ENCODE assay signal across 12 cellular contexts in genomic region chr17:63844293-63844672, GRCh38. TPM values are rescaled to one million over a fixed set of nuclear protein-coding genes. Genes with fewer than 3 reads are reported as not detected.
DNase-seq lines count a peak whose midpoint lies in the region; ATAC-seq and TF ChIP-seq lines count a peak whose summit lies in the region.
"Had no signal": no experiment of that assay in that cellular context is flagged by ENCODE, and none has a peak within 500 bp of the region (broad histone marks: within the 10 kb centered on the region; RNA-seq: fewer than 3 reads in every experiment).

No MANE protein-coding gene starts in this region.

- POLR2A ChIA-PET in naive thymus-derived CD8-positive, alpha-beta T cell (lab: Charles Lee), result interaction anchor here (1.1 to 15.6 kb wide), 5 partner anchors 10 to 146 kb away, joined by 4 to 205 read pairs (median 6); partner anchors contain the start of genes DDX42, FTSJ3, LIMD2 and PSMC5

- H3K4me3 ChIP-seq in BLaER1 treated with 17β-estradiol and CSF1 and Interleukin-3, amounts not matched to agents 10 nM and 100 nM, result peak overlapping the region; percentile 78 to 100 (median 95); a peak in 14 of 20 replicates

- H3K36me3 ChIP-seq in BLaER1 treated with 17β-estradiol and CSF1 and Interleukin-3, amounts not matched to agents 10 nM and 100 nM, result peaks cover 0 to 5% (median 0%) of the 10 kb centered on the region in 11 experiments; a peak in 2 of 22 replicates
- H3K36me3 ChIP-seq: tibial artery had no signal

- no peaks in the 10 kb centered on the region for H3K27me3 ChIP-seq in BLaER1 treated with 17β-estradiol and CSF1 and Interleukin-3, amounts not matched to agents 10 nM and 100 nM
- H3K27me3 ChIP-seq: tibial artery had no signal

- H3K9me3 Mint-ChIP-seq in HFFc6, result peaks cover 9% of the 10 kb centered on the region
- H3K9me3 Mint-ChIP-seq in activated naive CD8-positive, alpha-beta T cell (ENCODE audit: low read depth), result no peaks in the 10 kb centered on the region
- H3K9me3 Mint-ChIP-seq in naive thymus-derived CD8-positive, alpha-beta T cell, result peaks cover 0 to 3% (median 0%) of the 10 kb centered on the region in 9 donors

- no peak for ATAC-seq in naive thymus-derived CD8-positive, alpha-beta T cell
- no peak for ATAC-seq in GM21737 (IDR thresholded peaks at IDR 0.05; ENCODE audit: unreplicated experiment)
- ATAC-seq in GM19463 (IDR thresholded peaks at IDR 0.05; ENCODE audit: unreplicated experiment), result no peak
- ATAC-seq in GM19397 (IDR thresholded peaks at IDR 0.05; ENCODE audit: unreplicated experiment), result no peak

- H3K27ac Mint-ChIP-seq in HFFc6, result peak overlapping the region; percentile 4; the same call in 1 of the 2 replicates
- H3K27ac Mint-ChIP-seq in activated naive CD8-positive, alpha-beta T cell, result no peak overlapping the region
- peak overlapping the region; percentile 44 to 97 (median 91) for H3K27ac Mint-ChIP-seq in naive thymus-derived CD8-positive, alpha-beta T cell

- peaks cover 32 to 45% (median 42%) of the 10 kb centered on the region in 10 experiments for H3K4me1 ChIP-seq in BLaER1 treated with 17β-estradiol and CSF1 and Interleukin-3, amounts not matched to agents 10 nM and 100 nM

- peak overlapping the region; percentile 90 to 98 (median 96); a peak in 21 of 22 replicates for H3K27ac ChIP-seq in BLaER1 treated with 17β-estradiol and CSF1 and Interleukin-3, amounts not matched to agents 10 nM and 100 nM

- H3K4me1 Mint-ChIP-seq in HFFc6 (ENCODE audit: low read depth), result peaks cover 29% of the 10 kb centered on the region
- H3K4me1 Mint-ChIP-seq in activated naive CD8-positive, alpha-beta T cell (ENCODE audit: low read depth), result peaks cover 36% of the 10 kb centered on the region
- H3K4me1 Mint-ChIP-seq in naive thymus-derived CD8-positive, alpha-beta T cell, result peaks cover 28 to 51% (median 50%) of the 10 kb centered on the region in 4 donors

- no peak overlapping the region for H3K4me3 Mint-ChIP-seq in HFFc6
- peak overlapping the region; percentile 84 for H3K4me3 Mint-ChIP-seq in activated naive CD8-positive, alpha-beta T cell
- H3K4me3 Mint-ChIP-seq in naive thymus-derived CD8-positive, alpha-beta T cell, result peak overlapping the region; percentile 19 to 90 (median 72)

- peaks cover 7% of the 10 kb centered on the region; the same call in 1 of the 2 replicates for H3K36me3 Mint-ChIP-seq in HFFc6 (ENCODE audit: low read depth)
- H3K36me3 Mint-ChIP-seq in activated naive CD8-positive, alpha-beta T cell, result peaks cover 2% of the 10 kb centered on the region
- peaks cover 0 to 3% (median 0%) of the 10 kb centered on the region in 3 donors for H3K36me3 Mint-ChIP-seq in naive thymus-derived CD8-positive, alpha-beta T cell

- peaks cover 8% of the 10 kb centered on the region; the same call in 1 of the 2 replicates for H3K27me3 Mint-ChIP-seq in HFFc6 (ENCODE audit: insufficient read depth)
- H3K27me3 Mint-ChIP-seq in activated naive CD8-positive, alpha-beta T cell, result no peaks in the 10 kb centered on the region
- no peaks in the 10 kb centered on the region for H3K27me3 Mint-ChIP-seq in naive thymus-derived CD8-positive, alpha-beta T cell

- H4K20me1 ChIP-seq in BLaER1 treated with 17β-estradiol and CSF1 and Interleukin-3, amounts not matched to agents 10 nM and 100 nM, result peaks cover 18 to 32% (median 27%) of the 10 kb centered on the region in 11 experiments; a peak in 21 of 22 replicates

- peak overlapping the region; percentile 85 to 95 (median 89) for H3K4me2 ChIP-seq in BLaER1 treated with 17β-estradiol and CSF1 and Interleukin-3, amounts not matched to agents 10 nM and 100 nM

- TF ChIP-seq CTCF in HFFc6 (IDR thresholded peaks at IDR 0.05), result no peak

- DNase-seq in HFFc6 (no peak), H4 (ENCODE audit: low spot score) (no peak)
- DNase-seq in naive thymus-derived CD8-positive, alpha-beta T cell, result no peak
- DNase-seq: COR-L47 had no signal

- peak overlapping the region; percentile 82 to 99 (median 95); a peak in 21 of 22 replicates for H3K9ac ChIP-seq in BLaER1 treated with 17β-estradiol and CSF1 and Interleukin-3, amounts not matched to agents 10 nM and 100 nM

- peaks cover 6 to 17% (median 14%) of the 10 kb centered on the region in 11 experiments; a peak in 18 of 22 replicates for H3K9me3 ChIP-seq in BLaER1 treated with 17β-estradiol and CSF1 and Interleukin-3, amounts not matched to agents 10 nM and 100 nM (replicated peaks in 1 of 11)
- H3K9me3 ChIP-seq: tibial artery had no signal

RNA-seq across cellular contexts. Expression of gene SMARCD2, which starts 1.8 kb away (rescaled TPM):
- total RNA-seq in HFFc6 (2021; fragmentation: NEBNext Ultra II Directional; extraction: Animal tissue kit (Norgen Biotek cat#: 25700)), result 10 to 100 TPM; 45.9 to 53.5 (median 48.7) TPM
- total RNA-seq in naive thymus-derived CD8-positive, alpha-beta T cell, result 100 to 1,000 TPM; 105 to 110 TPM
- 100 to 1,000 TPM in 1 of 3 donors, 10 to 100 TPM in 2; 65.9 to 112 (median 91.5) TPM for polyA plus RNA-seq in naive thymus-derived CD8-positive, alpha-beta T cell
- total RNA-seq in H4 (2014; rRNA removed; shearing (Covaris generic)), result 86.3 and 152 TPM in 2 replicates

RNA-seq across cellular contexts. Expression of gene FTSJ3, which starts 16.8 kb away (rescaled TPM):
- total RNA-seq in HFFc6 (2021; fragmentation: NEBNext Ultra II Directional; extraction: Animal tissue kit (Norgen Biotek cat#: 25700)), result 10 to 100 TPM; 43.2 to 55.1 (median 47.5) TPM
- total RNA-seq in naive thymus-derived CD8-positive, alpha-beta T cell, result 10 to 100 TPM; 71.9 to 75.7 TPM
- 10 to 100 TPM; 16.8 to 43.1 (median 24.0) TPM for polyA plus RNA-seq in naive thymus-derived CD8-positive, alpha-beta T cell
- 95.5 and 124 TPM in 2 replicates for total RNA-seq in H4 (2014; rRNA removed; shearing (Covaris generic))

RNA-seq across cellular contexts. Expression of gene PSMC5, which starts 17.1 kb away (rescaled TPM):
- total RNA-seq in HFFc6 (2021; fragmentation: NEBNext Ultra II Directional; extraction: Animal tissue kit (Norgen Biotek cat#: 25700)), result 100 to 1,000 TPM; 156 to 206 (median 179) TPM
- total RNA-seq in naive thymus-derived CD8-positive, alpha-beta T cell, result 100 to 1,000 TPM; 139 to 143 TPM
- polyA plus RNA-seq in naive thymus-derived CD8-positive, alpha-beta T cell, result 100 to 1,000 TPM; 173 to 214 (median 191) TPM
- total RNA-seq in H4 (2014; rRNA removed; shearing (Covaris generic)), result 64.8 and 71.7 TPM in 2 replicates

RNA-seq across cellular contexts. Expression of gene CSH2, which starts 29.2 kb away (rescaled TPM):
- not detected for total RNA-seq in HFFc6 (2021; fragmentation: NEBNext Ultra II Directional; extraction: Animal tissue kit (Norgen Biotek cat#: 25700))
- not detected for total RNA-seq in naive thymus-derived CD8-positive, alpha-beta T cell
- not detected for polyA plus RNA-seq in naive thymus-derived CD8-positive, alpha-beta T cell
- not detected in 2 replicates for total RNA-seq in H4 (2014; rRNA removed; shearing (Covaris generic))
- total RNA-seq: frontal cortex; T-helper 1 cell treated with Interleukin-12 subunit alpha and Interleukin-12 subunit beta and Interleukin-4 antibody, amounts not matched to agents 30 ng/mL and 1 ng/mL, for 36 hours had no signal

RNA-seq across cellular contexts. Expression of gene GH2, which starts 37.5 kb away (rescaled TPM):
- total RNA-seq in HFFc6 (2021; fragmentation: NEBNext Ultra II Directional; extraction: Animal tissue kit (Norgen Biotek cat#: 25700)), result not detected
- total RNA-seq in naive thymus-derived CD8-positive, alpha-beta T cell, result not detected
- not detected for polyA plus RNA-seq in naive thymus-derived CD8-positive, alpha-beta T cell
- total RNA-seq in H4 (2014; rRNA removed; shearing (Covaris generic)), result not detected in 2 replicates
- total RNA-seq: frontal cortex; T-helper 1 cell treated with Interleukin-12 subunit alpha and Interleukin-12 subunit beta and Interleukin-4 antibody, amounts not matched to agents 30 ng/mL and 1 ng/mL, for 36 hours had no signal
